ENCODE assay signal across 8 cellular contexts in the genomic region with DNA sequence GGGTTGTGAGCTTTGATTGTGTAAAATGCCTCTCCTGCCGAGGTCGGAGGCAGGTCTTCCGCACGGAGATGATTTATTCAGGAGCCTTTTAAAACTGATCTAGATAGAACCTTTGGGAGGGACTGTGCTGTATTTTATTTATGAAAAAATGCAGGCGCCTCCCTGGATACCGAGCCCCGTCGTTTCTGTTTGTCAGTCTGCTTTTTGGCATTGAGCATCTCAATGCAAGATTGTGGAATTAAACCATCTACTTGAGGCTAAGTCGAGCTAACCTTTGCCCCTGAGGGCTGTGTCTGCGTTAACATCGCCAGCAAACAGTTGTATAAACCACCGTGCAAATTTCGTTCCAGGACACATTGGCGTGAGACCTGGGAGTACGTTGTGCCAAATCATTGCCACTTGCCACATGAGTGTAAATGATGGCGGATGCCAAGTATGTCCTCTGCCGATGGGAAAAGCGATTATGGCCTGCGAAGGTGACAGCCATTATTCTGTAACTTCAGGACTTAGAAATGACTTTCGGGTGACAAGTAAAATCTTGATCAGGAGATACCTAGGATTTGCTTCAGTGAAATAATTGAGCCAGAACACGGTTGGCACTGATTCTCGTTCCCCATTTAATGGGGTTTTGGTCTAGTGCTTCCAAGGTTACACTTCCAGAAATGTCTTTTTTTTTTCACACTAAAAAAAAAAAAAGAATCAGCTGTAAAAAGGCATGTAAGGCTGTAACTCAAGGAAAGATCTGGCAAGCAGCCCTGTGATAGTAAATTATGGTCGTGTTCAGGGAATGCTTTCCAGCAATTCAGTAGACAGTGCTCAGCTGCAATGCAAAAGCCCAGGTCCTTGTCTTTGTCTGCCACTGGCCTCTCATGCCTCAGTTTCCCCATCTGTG. TPM values are rescaled to one million over a fixed set of nuclear protein-coding genes. Genes with fewer than 3 reads are reported as not detected.
DNase-seq lines count a peak whose midpoint lies in the region; ATAC-seq and TF ChIP-seq lines count a peak whose summit lies in the region.

No MANE protein-coding gene starts in this region.

- H3K36me3 ChIP-seq in GM23338 (ENCODE audit: insufficient read depth) (peaks cover 14% of the 10 kb centered on the region), hepatocyte (replicated peaks; ENCODE audit: insufficient read depth, low read depth) (no peaks in the 10 kb centered on the region), spleen (peaks cover 0 to 46% (median 31%) of the 10 kb centered on the region in 6 donors)
- H3K36me3 ChIP-seq in effector memory CD4-positive, alpha-beta T cell (ENCODE audit: control insufficient read depth, insufficient read depth, low read length), result peaks cover 15% of the 10 kb centered on the region

- H3K4me1 ChIP-seq in GM23338 (ENCODE audit: insufficient read depth) (peaks cover 37% of the 10 kb centered on the region), hepatocyte (ENCODE audit: insufficient read depth) (peaks cover 24% of the 10 kb centered on the region), spleen (peaks cover 0 to 52% (median 33%) of the 10 kb centered on the region in 6 donors)
- H3K4me1 ChIP-seq in effector memory CD4-positive, alpha-beta T cell (ENCODE audit: control insufficient read depth, insufficient read depth, low read length, poor library complexity, severe bottlenecking), result peaks cover 8% of the 10 kb centered on the region

- peaks cover 41% of the 10 kb centered on the region for H3K79me2 ChIP-seq in GM23338 (replicated peaks; ENCODE audit: insufficient read depth)
- H3K79me2 ChIP-seq in hepatocyte, result peaks cover 25% of the 10 kb centered on the region

- CTCF ChIA-PET in activated CD4-positive, alpha-beta memory T cell treated with anti-CD3 and anti-CD28 coated beads for 36 hours (lab: Charles Lee), result interaction anchor here (0.8 to 1.2 kb wide), 3 partner anchors 40 to 112 kb away, joined by 3 to 4 read pairs (median 4); no protein-coding TSS in a partner anchor

- no peaks in the 10 kb centered on the region for H3K27me3 ChIP-seq in GM23338 (ENCODE audit: insufficient read depth)
- H3K27me3 ChIP-seq in hepatocyte, result no peaks in the 10 kb centered on the region
- H3K27me3 ChIP-seq in spleen (replicated peaks in 1 of 7), result no peaks in the 10 kb centered on the region
- no peaks in the 10 kb centered on the region for H3K27me3 ChIP-seq in effector memory CD4-positive, alpha-beta T cell (replicated peaks; ENCODE audit: control insufficient read depth, insufficient read depth, low read length, poor library complexity, severe bottlenecking)

- H3K9me3 ChIP-seq in hepatocyte (ENCODE audit: low read depth), result no peaks in the 10 kb centered on the region
- no peaks in the 10 kb centered on the region for H3K9me3 ChIP-seq in spleen
- no peaks in the 10 kb centered on the region for H3K9me3 ChIP-seq in effector memory CD4-positive, alpha-beta T cell (ENCODE audit: control insufficient read depth, low read length)

- no peaks in the 10 kb centered on the region for H3K9me2 ChIP-seq in GM23338 (ENCODE audit: insufficient read depth)
- no peaks in the 10 kb centered on the region for H3K9me2 ChIP-seq in hepatocyte (replicated peaks; ENCODE audit: insufficient read depth)

- H3K27me3 Mint-ChIP-seq in GM23338 (ENCODE audit: insufficient read depth, low read depth, poor library complexity), result peaks cover 14% of the 10 kb centered on the region
- H3K27me3 Mint-ChIP-seq in activated CD4-positive, alpha-beta memory T cell treated with anti-CD3 and anti-CD28 coated beads for 36 hours, result no peaks in the 10 kb centered on the region

- TF ChIP-seq CTCF in GM23338 (conservative IDR thresholded peaks at IDR 0.05; ENCODE audit: low read depth in 2 of 2) (no peak), hepatocyte (IDR thresholded peaks at IDR 0.05; ENCODE audit: poor library complexity) (no peak), spleen (IDR thresholded peaks at IDR 0.05 in 8 of 11, conservative IDR thresholded peaks at IDR 0.05 in 3 of 11) (no peak)

- H2AFZ ChIP-seq in GM23338 (no peak overlapping the region), hepatocyte (no peak overlapping the region)

- H3K4me3 Mint-ChIP-seq in GM23338, result peak overlapping the region; percentile 92
- H3K4me3 Mint-ChIP-seq in activated CD4-positive, alpha-beta memory T cell treated with anti-CD3 and anti-CD28 coated beads for 36 hours, result peak overlapping the region; percentile 85

- ATAC-seq in GM23338 (no peak), GM21737 (IDR thresholded peaks at IDR 0.05; ENCODE audit: unreplicated experiment) (no peak)

- H3K9me3 Mint-ChIP-seq in GM23338, result peaks cover 2% of the 10 kb centered on the region; the same call in 1 of the 3 replicates
- no peaks in the 10 kb centered on the region for H3K9me3 Mint-ChIP-seq in activated CD4-positive, alpha-beta memory T cell treated with anti-CD3 and anti-CD28 coated beads for 36 hours

- POLR2A ChIA-PET in activated CD4-positive, alpha-beta memory T cell treated with anti-CD3 and anti-CD28 coated beads for 36 hours (lab: Charles Lee), result no interaction called here

- peaks cover 45% of the 10 kb centered on the region for H3F3A ChIP-seq in GM23338 (replicated peaks; ENCODE audit: low read depth)

- peaks cover 50% of the 10 kb centered on the region for H3K4me1 Mint-ChIP-seq in GM23338
- peaks cover 16% of the 10 kb centered on the region for H3K4me1 Mint-ChIP-seq in activated CD4-positive, alpha-beta memory T cell treated with anti-CD3 and anti-CD28 coated beads for 36 hours (ENCODE audit: low read depth)

- H4K20me1 ChIP-seq in GM23338 (replicated peaks; ENCODE audit: insufficient read depth) (peaks cover 33% of the 10 kb centered on the region), hepatocyte (ENCODE audit: insufficient read depth, poor library complexity, severe bottlenecking) (peaks cover 9% of the 10 kb centered on the region)

- intact Hi-C loops in activated CD4-positive, alpha-beta memory T cell treated with anti-CD3 and anti-CD28 coated beads for 36 hours (cut with micrococcal nuclease), result no loop called here
- intact Hi-C loops in spleen (cut with DNase I; ENCODE audit: low total_unique reads), result no loop called here

- no peak for TF ChIP-seq POLR2A in spleen (IDR thresholded peaks at IDR 0.05)

- peak overlapping the region; percentile 92 for H3K4me2 ChIP-seq in GM23338
- peak overlapping the region; percentile 99 for H3K4me2 ChIP-seq in hepatocyte

- H3K36me3 Mint-ChIP-seq in GM23338 (ENCODE audit: low read depth), result peaks cover 44% of the 10 kb centered on the region
- peaks cover 37% of the 10 kb centered on the region for H3K36me3 Mint-ChIP-seq in activated CD4-positive, alpha-beta memory T cell treated with anti-CD3 and anti-CD28 coated beads for 36 hours

- H3K4me3 ChIP-seq in GM23338, result peak overlapping the region; percentile 72
- H3K4me3 ChIP-seq in hepatocyte, result peak overlapping the region; percentile 83
- peak overlapping the region in 7 of 8 donors; percentile 60 to 92 (median 79) for H3K4me3 ChIP-seq in spleen
- H3K4me3 ChIP-seq in effector memory CD4-positive, alpha-beta T cell (ENCODE audit: insufficient read depth, low read depth, low read length, poor library complexity, severe bottlenecking), result no peak overlapping the region

- H3K27ac Mint-ChIP-seq in GM23338, result peak overlapping the region; percentile 84; the same call in 1 of the 2 replicates
- peak overlapping the region; percentile 53 for H3K27ac Mint-ChIP-seq in activated CD4-positive, alpha-beta memory T cell treated with anti-CD3 and anti-CD28 coated beads for 36 hours

- DNase-seq in GM23338 (ENCODE audit: low spot score) (no peak), hepatocyte (ENCODE audit: low spot score) (no peak), spleen (no peak), AG08395 (ENCODE audit: low spot score) (no peak), activated gamma-delta T cell (lab: John Stamatoyannopoulos, UW) (no peak)
- DNase-seq in activated CD4-positive, alpha-beta memory T cell treated with anti-CD3 and anti-CD28 coated beads for 36 hours, result no peak
- no peak for DNase-seq in effector memory CD4-positive, alpha-beta T cell

- 42% methylated on average over 23 of the region's 23 CpGs for WGBS in hepatocyte (ENCODE audit: low lambda C conversion rate, missing lambda C conversion rate)
- 50 to 68% (median 61%) methylated on average over 23 of the region's 23 CpGs for WGBS in spleen, 5 donors

- H3K27ac ChIP-seq in GM23338 (ENCODE audit: low read depth), result no peak overlapping the region
- H3K27ac ChIP-seq in hepatocyte, result peak overlapping the region; percentile 24
- H3K27ac ChIP-seq in spleen, result peak overlapping the region in 7 of 8 donors; percentile 22 to 94 (median 91)
- H3K27ac ChIP-seq in effector memory CD4-positive, alpha-beta T cell (ENCODE audit: insufficient read depth, low read length, poor library complexity, severe bottlenecking), result no peak overlapping the region

TF ChIP-seq in GM23338, 12 proteins besides CTCF, POLR2A, EP300 and RAD21 (continues in another document):
- no peak for TF ChIP-seq POLR2AphosphoS5 (IDR thresholded peaks at IDR 0.05; ENCODE audit: low read depth)

RNA-seq across cellular contexts. Expression of a gene that starts 27.5 kb away (rescaled TPM):
- total RNA-seq in GM23338 (2014; rRNA removed; shearing (Covaris generic)), result 128 and 132 TPM in 2 replicates
- 201 and 203 TPM in 2 replicates for polyA plus RNA-seq in GM23338 (2016; fragmentation: Nextera tagmentation; extraction: Ambion mirVana)
- total RNA-seq in activated CD4-positive, alpha-beta memory T cell treated with anti-CD3 and anti-CD28 coated beads for 36 hours, result 100 to 1,000 TPM; 117 to 119 TPM
- 81.6 and 130 TPM in 2 replicates for total RNA-seq in hepatocyte
- polyA plus RNA-seq in hepatocyte, result 270 and 276 TPM in 2 replicates
- total RNA-seq in spleen, result 100 to 1,000 TPM in 1 of 7 donors, 10 to 100 TPM in 6; 64.0 to 133 (median 85.2) TPM
- 100 to 1,000 TPM in 1 of 3 donors, 10 to 100 TPM in 2; 75.5 to 106 (median 78.0) TPM for polyA plus RNA-seq in spleen

RNA-seq across cellular contexts. Expression of a gene that starts 45.1 kb away (rescaled TPM):
- total RNA-seq in GM23338 (2014; rRNA removed; shearing (Covaris generic)), result 21.5 and 27.3 TPM in 2 replicates
- polyA plus RNA-seq in GM23338 (2016; fragmentation: Nextera tagmentation; extraction: Ambion mirVana) (33.6 and 36.9 TPM in 2 replicates), hepatocyte (148 and 170 TPM in 2 replicates), spleen (10 to 100 TPM; 15.2 to 20.4 (median 18.2) TPM)
- total RNA-seq in activated CD4-positive, alpha-beta memory T cell treated with anti-CD3 and anti-CD28 coated beads for 36 hours, result 10 to 100 TPM; 21.0 to 21.1 TPM
- total RNA-seq in hepatocyte (121 and 122 TPM in 2 replicates), spleen (10 to 100 TPM in 4 of 7 donors, 1 to 10 TPM in 3; 7.1 to 14.5 (median 11.2) TPM)

RNA-seq across cellular contexts. Expression of a gene that starts 51.2 kb away (rescaled TPM):
- 180 and 194 TPM in 2 replicates for total RNA-seq in GM23338 (2014; rRNA removed; shearing (Covaris generic))
- 44.1 and 48.1 TPM in 2 replicates for polyA plus RNA-seq in GM23338 (2016; fragmentation: Nextera tagmentation; extraction: Ambion mirVana)
- 100 to 1,000 TPM; 226 to 242 TPM for total RNA-seq in activated CD4-positive, alpha-beta memory T cell treated with anti-CD3 and anti-CD28 coated beads for 36 hours
- 42.4 and 46.8 TPM in 2 replicates for total RNA-seq in hepatocyte
- polyA plus RNA-seq in hepatocyte, result 35.8 and 37.9 TPM in 2 replicates
- total RNA-seq in spleen, result 100 to 1,000 TPM in 3 of 7 donors, 10 to 100 TPM in 4; 43.8 to 137 (median 94.6) TPM
- polyA plus RNA-seq in spleen, result 100 to 1,000 TPM in 2 of 3 donors, 10 to 100 TPM in 1; 80.0 to 133 (median 106) TPM

Comparison
In these comparisons a context has a peak if more than half of its experiments do, and no peak if none do; other contexts are left out.
1. H3K27ac ChIP-seq: peak in hepatocyte (single experiment) and spleen (7 of 8); none in GM23338 (single experiment) and effector memory CD4-positive, alpha-beta T cell (single experiment).